28 cellular contexts compared by ENCODE assay signal in genomic region chr18:62574776-62575175, GRCh38.
"Had no signal": no experiment of that assay in that cellular context is flagged by ENCODE, and none has a peak within 500 bp of the region (broad histone marks: within the 10 kb centered on the region; RNA-seq: fewer than 3 reads in every experiment).

No MANE protein-coding gene starts in this region.

- H3K27me3 Mint-ChIP-seq: activated CD4-positive, alpha-beta memory T cell treated with anti-CD3 and anti-CD28 coated beads, Interleukin-2, amount 10 ng/mL, durations not matched to agents 7 days and 5 days; activated CD4-positive, alpha-beta T cell treated with anti-CD3 and anti-CD28 coated beads for 36 hours; activated naive CD8-positive, alpha-beta T cell treated with anti-CD3 and anti-CD28 coated beads for 36 hours; activated T-cell treated with anti-CD3 and anti-CD28 coated beads, Interleukin-2, amount 50 U/mL, for 24 hours; central memory CD8-positive, alpha-beta T cell had no signal

- H3K27ac Mint-ChIP-seq: activated CD4-positive, alpha-beta memory T cell treated with anti-CD3 and anti-CD28 coated beads, Interleukin-2, amount 10 ng/mL, durations not matched to agents 7 days and 5 days; activated CD4-positive, alpha-beta T cell treated with anti-CD3 and anti-CD28 coated beads for 36 hours; activated naive CD4-positive, alpha-beta T cell treated with anti-CD3 and anti-CD28 coated beads for 36 hours; activated naive CD8-positive, alpha-beta T cell treated with anti-CD3 and anti-CD28 coated beads for 36 hours; activated T-helper 2 cell treated with anti-CD3 and anti-CD28 coated beads, Interferon-gamma antibody, Interleukin-2, Interleukin-4, amounts not matched to agents 10 μg/mL and 5 μg/mL and 100 μg/mL, durations not matched to agents 14 hours and 24 hours and 36 hours had no signal

- H3K9me3 Mint-ChIP-seq: activated CD4-positive, alpha-beta memory T cell treated with anti-CD3 and anti-CD28 coated beads, Interleukin-2, amount 10 ng/mL, durations not matched to agents 7 days and 5 days; activated naive CD4-positive, alpha-beta T cell treated with anti-CD3 and anti-CD28 coated beads for 36 hours; activated naive CD8-positive, alpha-beta T cell treated with anti-CD3 and anti-CD28 coated beads for 36 hours; activated T-cell treated with anti-CD3 and anti-CD28 coated beads, Interleukin-2, amount 50 U/mL, for 24 hours; central memory CD8-positive, alpha-beta T cell; T-helper 2 cell treated with Interferon-gamma antibody and Interleukin-4, amounts not matched to agents 5 μg/mL and 100 μg/mL, for 36 hours had no signal

- H3K36me3 ChIP-seq: SJCRH30 had no signal

- H3K27me3 ChIP-seq: brain microvascular endothelial cell, MG63, SJCRH30 had no signal

- H3K4me3 Mint-ChIP-seq: activated CD4-positive, alpha-beta memory T cell treated with anti-CD3 and anti-CD28 coated beads, Interleukin-2, amount 10 ng/mL, durations not matched to agents 7 days and 5 days; activated CD4-positive, alpha-beta T cell treated with anti-CD3 and anti-CD28 coated beads for 36 hours; activated naive CD4-positive, alpha-beta T cell treated with anti-CD3 and anti-CD28 coated beads for 36 hours; activated naive CD8-positive, alpha-beta T cell treated with anti-CD3 and anti-CD28 coated beads for 36 hours; activated T-cell treated with anti-CD3 and anti-CD28 coated beads, Interleukin-2, amount 50 U/mL, for 24 hours; central memory CD8-positive, alpha-beta T cell; T-helper 2 cell treated with Interferon-gamma antibody and Interleukin-4, amounts not matched to agents 5 μg/mL and 100 μg/mL, for 36 hours had no signal

- H3K27ac ChIP-seq: brain microvascular endothelial cell, SJCRH30, SK-N-MC had no signal

- H3K4me3 ChIP-seq: MG63, SJCRH30, SK-N-MC had no signal

- ATAC-seq: activated CD4-positive, alpha-beta T cell treated with anti-CD3 and anti-CD28 coated beads for 36 hours; activated CD4-positive, CD25-positive, alpha-beta regulatory T cell treated with anti-CD3 and anti-CD28 coated beads, Interleukin-2, amount 50 U/mL, for 24 hours; Panc1 had no signal

- DNase-seq: activated CD4-positive, alpha-beta memory T cell treated with anti-CD3 and anti-CD28 coated beads, Interleukin-2, amount 10 ng/mL, durations not matched to agents 7 days and 5 days; activated CD4-positive, alpha-beta T cell treated with anti-CD3 and anti-CD28 coated beads for 36 hours; activated CD4-positive, alpha-beta T cell treated with anti-CD3 and anti-CD28 coated beads, Interleukin-2, amount 50 U/mL, for 1 hour; activated gamma-delta T cell; activated naive CD4-positive, alpha-beta T cell treated with anti-CD3 and anti-CD28 coated beads for 36 hours; activated naive CD8-positive, alpha-beta T cell treated with anti-CD3 and anti-CD28 coated beads for 36 hours; activated T-cell treated with anti-CD3 and anti-CD28 coated beads, Interleukin-2, amount 50 U/mL, for 24 hours; amniotic stem cell; aorta; brain microvascular endothelial cell; Kasumi-1; KG1; MG63; NCI-H1048; NCI-H1105 treated with DMSO at 0.1 percent for 48 hours; NCI-H1436; NCI-H1694 treated with DMSO at 0.1 percent for 48 hours; NCI-H2029; NCI-H345; NCI-H524 treated with DMSO at 0.1 percent for 48 hours; SHP77; SJCRH30 had no signal

- H3K4me1 ChIP-seq: SJCRH30 had no signal

- H3K9me3 ChIP-seq: MG63, SJCRH30 had no signal
